8 cellular contexts compared by ENCODE assay signal in genomic region chr3:157499342-157499963, GRCh38. TPM values are rescaled to one million over a fixed set of nuclear protein-coding genes. Genes with fewer than 3 reads are reported as not detected.
A peak's percentile ranks its signal among the peaks of the same experiment; 100 is the strongest.
DNase-seq lines count a peak whose midpoint lies in the region; ATAC-seq and TF ChIP-seq lines count a peak whose summit lies in the region.

No MANE protein-coding gene starts in this region.

- no peak overlapping the region for H3K27ac Mint-ChIP-seq in activated T-helper 2 cell treated with anti-CD3 and anti-CD28 coated beads, Interferon-gamma antibody, Interleukin-2, Interleukin-4, amounts not matched to agents 10 μg/mL and 5 μg/mL and 100 μg/mL, durations not matched to agents 14 hours and 24 hours and 36 hours
- no peak overlapping the region for H3K27ac Mint-ChIP-seq in T-cell

- ATAC-seq in left ventricle myocardium superior, result peak; percentile 51
- no peak for ATAC-seq in HG03097 (IDR thresholded peaks at IDR 0.05; ENCODE audit: low FRiP score, unreplicated experiment)
- no peak for ATAC-seq in T-cell (replicated peaks in 1 of 4)
- no peak for ATAC-seq in HG03095 (IDR thresholded peaks at IDR 0.05; ENCODE audit: unreplicated experiment)

- no peak for TF ChIP-seq CTCF in WI38 (IDR thresholded peaks at IDR 0.05; ENCODE audit: low read depth, low read length)
- peak; percentile 19 for TF ChIP-seq CTCF in retinal pigment epithelial cell (conservative IDR thresholded peaks at IDR 0.05; ENCODE audit: low read depth, low read length)

- CTCF ChIA-PET in T-cell (lab: Charles Lee), result no interaction called here

- H3K4me3 Mint-ChIP-seq in activated T-helper 2 cell treated with anti-CD3 and anti-CD28 coated beads, Interferon-gamma antibody, Interleukin-2, Interleukin-4, amounts not matched to agents 10 μg/mL and 5 μg/mL and 100 μg/mL, durations not matched to agents 14 hours and 24 hours and 36 hours (ENCODE audit: low read depth), result no peak overlapping the region
- peak overlapping the region in 1 of 3 donors; percentile 25 for H3K4me3 Mint-ChIP-seq in T-cell

- H3K27me3 ChIP-seq in H7 (ENCODE audit: control insufficient read depth, insufficient read depth, low read length), result no peaks in the 10 kb centered on the region

- no peaks in the 10 kb centered on the region for H3K36me3 ChIP-seq in H7 (replicated peaks; ENCODE audit: control insufficient read depth, insufficient read depth, low read length)

- peaks cover 41% of the 10 kb centered on the region for H3K27me3 Mint-ChIP-seq in activated T-helper 2 cell treated with anti-CD3 and anti-CD28 coated beads, Interferon-gamma antibody, Interleukin-2, Interleukin-4, amounts not matched to agents 10 μg/mL and 5 μg/mL and 100 μg/mL, durations not matched to agents 14 hours and 24 hours and 36 hours (ENCODE audit: low read depth)
- peaks cover 22 to 23% of the 10 kb centered on the region in 2 donors for H3K27me3 Mint-ChIP-seq in T-cell

- H3K4me3 ChIP-seq in H7 (ENCODE audit: insufficient read depth, low read depth, low read length), result peak overlapping the region; percentile 35
- peak overlapping the region; percentile 32 for H3K4me3 ChIP-seq in WI38 (ENCODE audit: low read depth, low read length)
- peak overlapping the region; percentile 38 for H3K4me3 ChIP-seq in retinal pigment epithelial cell (ENCODE audit: low read length)

- intact Hi-C loops in left ventricle myocardium superior (cut with micrococcal nuclease), result no loop called here
- intact Hi-C loops in activated T-helper 2 cell treated with anti-CD3 and anti-CD28 coated beads, Interferon-gamma antibody, Interleukin-2, Interleukin-4, amounts not matched to agents 10 μg/mL and 5 μg/mL and 100 μg/mL, durations not matched to agents 14 hours and 24 hours and 36 hours (cut with micrococcal nuclease), result no loop called here

- peak; percentile 46 for DNase-seq in H7
- DNase-seq in left ventricle myocardium superior, result peak; percentile 28
- peak; percentile 88 for DNase-seq in retinal pigment epithelial cell (ENCODE audit: low read depth)
- no peak for DNase-seq in activated T-helper 2 cell treated with anti-CD3 and anti-CD28 coated beads, Interferon-gamma antibody, Interleukin-2, Interleukin-4, amounts not matched to agents 10 μg/mL and 5 μg/mL and 100 μg/mL, durations not matched to agents 14 hours and 24 hours and 36 hours (ENCODE audit: low spot score)
- DNase-seq in T-cell, result no peak

- POLR2A ChIA-PET in T-cell (lab: Charles Lee), result interaction anchor here in 1 of 2 donors (1.0 kb wide), 1 partner anchor 13 kb away, joined by 7 read pairs; no protein-coding TSS in a partner anchor

- H3K4me1 Mint-ChIP-seq in activated T-helper 2 cell treated with anti-CD3 and anti-CD28 coated beads, Interferon-gamma antibody, Interleukin-2, Interleukin-4, amounts not matched to agents 10 μg/mL and 5 μg/mL and 100 μg/mL, durations not matched to agents 14 hours and 24 hours and 36 hours (ENCODE audit: low read depth), result peaks cover 2% of the 10 kb centered on the region
- H3K4me1 Mint-ChIP-seq in T-cell, result peaks cover 0 to 13% (median 7%) of the 10 kb centered on the region in 3 donors

- H3K9me3 Mint-ChIP-seq in activated T-helper 2 cell treated with anti-CD3 and anti-CD28 coated beads, Interferon-gamma antibody, Interleukin-2, Interleukin-4, amounts not matched to agents 10 μg/mL and 5 μg/mL and 100 μg/mL, durations not matched to agents 14 hours and 24 hours and 36 hours, result no peaks in the 10 kb centered on the region
- H3K9me3 Mint-ChIP-seq in T-cell, result no peaks in the 10 kb centered on the region

- no peaks in the 10 kb centered on the region for H3K36me3 Mint-ChIP-seq in activated T-helper 2 cell treated with anti-CD3 and anti-CD28 coated beads, Interferon-gamma antibody, Interleukin-2, Interleukin-4, amounts not matched to agents 10 μg/mL and 5 μg/mL and 100 μg/mL, durations not matched to agents 14 hours and 24 hours and 36 hours (ENCODE audit: low read depth)
- H3K36me3 Mint-ChIP-seq in T-cell, result no peaks in the 10 kb centered on the region

RNA-seq across cellular contexts. Expression of gene VEPH1, which starts 3.8 kb away (rescaled TPM):
- total RNA-seq in H7 (2014; rRNA removed; shearing (Covaris generic)), result 0.67 and 3.3 TPM in 2 replicates
- total RNA-seq in left ventricle myocardium superior, result 0.25 TPM
- not detected in 2 replicates for total RNA-seq in activated T-helper 2 cell treated with anti-CD3 and anti-CD28 coated beads, Interferon-gamma antibody, Interleukin-2, Interleukin-4, amounts not matched to agents 10 μg/mL and 5 μg/mL and 100 μg/mL, durations not matched to agents 14 hours and 24 hours and 36 hours
- total RNA-seq in T-cell, result under 1 TPM in 3 of 5 donors, not detected in 2; 0.33 to 0.67 (median 0.35) TPM

Comparison
In these comparisons a context has a peak if more than half of its experiments do, and no peak if none do; other contexts are left out.
1. DNase-seq: peak in H7 (single experiment), left ventricle myocardium superior (single experiment) and retinal pigment epithelial cell (single experiment); none in activated T-helper 2 cell treated with anti-CD3 and anti-CD28 coated beads, Interferon-gamma antibody, Interleukin-2, Interleukin-4, amounts not matched to agents 10 μg/mL and 5 μg/mL and 100 μg/mL, durations not matched to agents 14 hours and 24 hours and 36 hours (single experiment) and T-cell (0 of 34).
2. Peak in every context shown above with its lines, with median percentiles within 50 percentile points of each other: H3K4me3 ChIP-seq.